ENCODE assay signal across 9 cellular contexts in the genomic region with DNA sequence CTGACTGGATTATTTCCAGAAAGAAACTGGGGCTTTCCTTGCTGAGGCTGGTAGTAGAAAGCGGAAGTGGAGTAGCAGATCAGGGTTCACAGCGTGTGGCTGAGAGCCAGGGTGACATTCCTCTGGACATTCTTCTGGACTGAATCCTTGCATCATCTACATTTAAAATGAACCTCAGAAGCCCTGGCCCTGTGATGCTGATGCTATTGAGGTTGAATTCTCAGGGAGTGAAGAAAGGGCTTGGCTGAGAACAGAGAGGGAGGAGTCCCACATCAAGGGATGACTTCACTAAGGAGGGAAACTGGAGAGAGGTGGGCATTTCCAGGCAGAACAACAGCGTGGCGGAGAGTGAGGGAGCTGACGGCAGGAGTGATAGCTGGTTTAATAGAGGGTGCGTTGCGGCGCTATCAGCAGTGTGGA.
DNase-seq lines count a peak whose midpoint lies in the region; ATAC-seq and TF ChIP-seq lines count a peak whose summit lies in the region.
"Had no signal": no experiment of that assay in that cellular context is flagged by ENCODE, and none has a peak within 500 bp of the region (broad histone marks: within the 10 kb centered on the region; RNA-seq: fewer than 3 reads in every experiment).

No MANE protein-coding gene starts in this region.

- H3K4me1 ChIP-seq in Panc1 (ENCODE audit: control insufficient read depth, insufficient read depth, low read length) (peaks cover 7% of the 10 kb centered on the region; the same call in 1 of the 2 replicates), osteoblast (ENCODE audit: insufficient read depth, low read length) (peaks cover 31% of the 10 kb centered on the region)

- H3K27ac ChIP-seq in Panc1 (ENCODE audit: low read length) = peak overlapping the region; percentile 29; the same call in 1 of the 2 replicates
- peak overlapping the region; percentile 97 for H3K27ac ChIP-seq in osteoblast (ENCODE audit: low read depth, low read length)
- H3K27ac ChIP-seq: 22Rv1 had no signal

- intact Hi-C loops in Panc1 (cut with micrococcal nuclease; ENCODE audit: unreplicated experiment) = no loop called here

- H3K27me3 ChIP-seq in Panc1 (ENCODE audit: control insufficient read depth, insufficient read depth, low read length) = no peaks in the 10 kb centered on the region
- H3K27me3 ChIP-seq in osteoblast (ENCODE audit: insufficient read depth, low read length) = no peaks in the 10 kb centered on the region

- in situ Hi-C loops in Panc1 (cut with HindIII; ENCODE audit: low pct_unique_long_range_greater_than_20kb, low sequenced_read_pairs) = no loop called here

- H3K79me2 ChIP-seq in osteoblast (ENCODE audit: insufficient read depth, low read length) = no peaks in the 10 kb centered on the region

- CTCF ChIA-PET in Panc1 (lab: Charles Lee) = no interaction called here
- CTCF ChIA-PET in GM10248 (lab: Yijun Ruan, JAX) = no interaction called here

- H3K4me3 ChIP-seq in Panc1 (ENCODE audit: low read depth in 2 of 2, low read length in 2 of 2) (no peak overlapping the region), osteoblast (ENCODE audit: insufficient read depth, low read length) (peak overlapping the region; percentile 29)

- BruUV-seq in Panc1 (replicated peaks; lab: Mats Ljungman, UMichigan) = no TSS peak

- H2AFZ ChIP-seq in osteoblast (ENCODE audit: low read length) = peak overlapping the region; percentile 86

- H3K9me3 ChIP-seq in Panc1 (ENCODE audit: control insufficient read depth, insufficient read depth, low read depth, low read length) (peaks cover 5% of the 10 kb centered on the region; the same call in 1 of the 2 replicates), osteoblast (ENCODE audit: low read depth, low read length) (no peaks in the 10 kb centered on the region)

- POLR2A ChIA-PET in Panc1 (lab: Charles Lee) (no interaction called here), GM10248 (lab: Yijun Ruan, JAX) (no interaction called here)

- H3K36me3 ChIP-seq in Panc1 (ENCODE audit: control insufficient read depth, insufficient read depth, low read length) (no peaks in the 10 kb centered on the region), osteoblast (ENCODE audit: insufficient read depth, low read length) (no peaks in the 10 kb centered on the region)

- peak; percentile 90 for ATAC-seq in Panc1

- H4K20me1 ChIP-seq in osteoblast (ENCODE audit: insufficient read depth, low read length) = no peaks in the 10 kb centered on the region

- H3K4me2 ChIP-seq in osteoblast (ENCODE audit: insufficient read depth, low read length) = peak overlapping the region; percentile 70

- TF ChIP-seq CTCF in Panc1 (IDR thresholded peaks at IDR 0.05) (no peak), osteoblast (IDR thresholded peaks at IDR 0.05; ENCODE audit: extremely low read depth, low read depth, low read length) (no peak), GM10248 (IDR thresholded peaks at IDR 0.05; ENCODE audit: control extremely low read depth, extremely low read depth, low read depth, missing control alignments) (no peak)

- peak; percentile 34 for DNase-seq in DMS79 treated with DMSO at 0.1 percent for 48 hours (lab: John Stamatoyannopoulos, UW)
- DNase-seq in DMS79 (lab: John Stamatoyannopoulos, UW) = no peak
- peak; percentile 45 for DNase-seq in Panc1 (ENCODE audit: low read depth, low spot score)
- DNase-seq in fibroblast of gingiva (ENCODE audit: low read depth) = peak; percentile 92
- DNase-seq in osteoblast (ENCODE audit: insufficient read length, low spot score, missing footprints) = peak; percentile 90
- no peak for DNase-seq in GF-D8 (lab: John Stamatoyannopoulos, UW)
- DNase-seq in NCI-H510A treated with DMSO at 0.1 percent for 48 hours (lab: John Stamatoyannopoulos, UW) = no peak
- DNase-seq in GM10248 (ENCODE audit: extremely low spot score) = no peak

Comparison
In these comparisons a context has a peak if more than half of its experiments do, and no peak if none do; other contexts are left out.
1. DNase-seq: peak in DMS79 treated with DMSO at 0.1 percent for 48 hours (single experiment), Panc1 (single experiment), fibroblast of gingiva (single experiment) and osteoblast (single experiment); none in DMS79 (single experiment), GF-D8 (single experiment), NCI-H510A treated with DMSO at 0.1 percent for 48 hours (single experiment) and GM10248 (single experiment).